8 cellular contexts compared by ENCODE assay signal in the genomic region with DNA sequence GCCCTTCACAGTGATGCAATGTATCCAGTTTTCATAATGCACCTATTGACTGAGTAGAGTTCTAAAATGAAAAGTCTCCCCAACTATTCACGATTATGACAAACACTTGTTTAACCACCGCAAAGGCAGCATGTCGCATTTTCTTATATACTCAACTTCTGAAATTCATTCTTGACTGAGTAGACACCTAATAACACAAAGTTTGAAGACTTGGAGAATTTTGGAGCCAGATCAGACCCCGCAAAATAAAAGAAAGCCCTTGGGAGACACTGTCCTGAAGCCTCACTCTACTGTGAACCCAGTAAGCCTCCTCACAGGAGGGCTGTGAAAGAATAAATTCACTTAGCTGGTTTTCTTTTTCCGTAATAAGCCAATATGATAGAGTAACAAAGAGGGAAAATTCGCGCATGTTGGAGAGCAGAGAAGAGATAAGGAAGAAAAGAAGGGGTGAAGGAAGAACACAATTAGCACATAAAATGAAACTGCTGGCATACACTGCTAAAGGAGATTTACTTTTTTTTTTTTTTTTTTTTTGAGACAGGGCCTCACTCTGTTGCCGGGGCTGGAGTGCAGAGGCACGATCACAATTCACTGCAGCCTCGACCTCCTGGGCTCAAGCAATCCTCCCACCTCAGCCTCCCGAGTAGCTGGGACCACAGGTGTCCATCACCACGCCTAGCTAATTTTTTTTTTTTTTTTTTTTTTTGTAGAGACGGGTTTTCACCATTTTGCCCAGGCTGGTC. TPM values are rescaled to one million over a fixed set of nuclear protein-coding genes. Genes with fewer than 3 reads are reported as not detected.
A peak's percentile ranks its signal among the peaks of the same experiment; 100 is the strongest.
DNase-seq lines count a peak whose midpoint lies in the region; TF ChIP-seq lines count a peak whose summit lies in the region.

No MANE protein-coding gene starts in this region.

- peak overlapping the region; percentile 72; the same call in 1 of the 2 replicates for H3K4me3 ChIP-seq in AG10803 (ENCODE audit: low read length)

- peak overlapping the region; percentile 86 for H3K27ac ChIP-seq in cingulate gyrus (ENCODE audit: low read depth, low read length)

- H3K27me3 Mint-ChIP-seq in HFFc6 (ENCODE audit: insufficient read depth) (peaks cover 6% of the 10 kb centered on the region; the same call in 1 of the 2 replicates), nephron progenitor cell (ENCODE audit: low read depth, poor library complexity) (peaks cover 59% of the 10 kb centered on the region)

- H3K36me3 Mint-ChIP-seq in HFFc6 (ENCODE audit: low read depth) (no peaks in the 10 kb centered on the region), nephron progenitor cell (ENCODE audit: low read depth) (no peaks in the 10 kb centered on the region)

- H3K27ac Mint-ChIP-seq in HFFc6, result no peak overlapping the region
- no peak overlapping the region for H3K27ac Mint-ChIP-seq in nephron progenitor cell

- no peak for DNase-seq in AG10803 (ENCODE audit: low read depth)
- DNase-seq in HFFc6, result no peak
- no peak for DNase-seq in nephron progenitor cell
- DNase-seq in NCI-H2196 treated with DMSO at 0.1 percent for 48 hours (lab: John Stamatoyannopoulos, UW; ENCODE audit: unreplicated experiment), result no peak
- DNase-seq in GF-D8 (lab: John Stamatoyannopoulos, UW), result no peak
- DNase-seq in COLO829 (ENCODE audit: low spot score), result no peak
- no peak for DNase-seq in LoVo (ENCODE audit: low spot score)

- H3K4me3 Mint-ChIP-seq in HFFc6 (peak overlapping the region; percentile 86), nephron progenitor cell (peak overlapping the region; percentile 81)

- no peak for TF ChIP-seq CTCF in AG10803 (conservative IDR thresholded peaks at IDR 0.05; ENCODE audit: low read length)
- TF ChIP-seq CTCF in HFFc6 (IDR thresholded peaks at IDR 0.05), result no peak
- TF ChIP-seq CTCF in nephron progenitor cell (IDR thresholded peaks at IDR 0.05), result no peak

- peaks cover 44% of the 10 kb centered on the region for H3K4me1 Mint-ChIP-seq in HFFc6 (ENCODE audit: low read depth)
- H3K4me1 Mint-ChIP-seq in nephron progenitor cell, result peaks cover 16% of the 10 kb centered on the region

- H3K9me3 Mint-ChIP-seq in HFFc6 (no peaks in the 10 kb centered on the region), nephron progenitor cell (no peaks in the 10 kb centered on the region)

RNA-seq across cellular contexts. Expression of gene COLGALT2, which starts 0.5 kb away (rescaled TPM):
- 1 to 10 TPM; 3.4 to 5.4 (median 4.6) TPM for total RNA-seq in HFFc6 (2021; fragmentation: NEBNext Ultra II Directional; extraction: Animal tissue kit (Norgen Biotek cat#: 25700))

RNA-seq across cellular contexts. Expression of gene TSEN15, which starts 13.5 kb away (rescaled TPM):
- total RNA-seq in HFFc6 (2021; fragmentation: NEBNext Ultra II Directional; extraction: Animal tissue kit (Norgen Biotek cat#: 25700)), result 10 to 100 TPM; 32.7 to 47.0 (median 40.4) TPM
